Comparison of ENCODE assay signal across 17 cellular contexts in genomic region chr2:206993512-206993911, GRCh38. TPM values are rescaled to one million over a fixed set of nuclear protein-coding genes. Genes with fewer than 3 reads are reported as not detected.
"Had no signal": no experiment of that assay in that cellular context is flagged by ENCODE, and none has a peak within 500 bp of the region (broad histone marks: within the 10 kb centered on the region; RNA-seq: fewer than 3 reads in every experiment).

No MANE protein-coding gene starts in this region.

- H3K27me3 ChIP-seq: dorsolateral prefrontal cortex, right lobe of liver, spleen had no signal

- ATAC-seq: activated CD8-positive, alpha-beta T cell treated with anti-CD3 and anti-CD28 coated beads, Interleukin-2, amount 10 ng/mL, durations not matched to agents 7 days and 5 days; psoas muscle; right lobe of liver; stimulated activated memory B cell treated with anti-CD40 and anti-IgM and Interleukin-4, amounts not matched to agents 10 μg/mL and 1 μg/mL and 100 μg/mL, for 72 hours had no signal

- H3K27ac Mint-ChIP-seq: activated CD8-positive, alpha-beta T cell treated with anti-CD3 and anti-CD28 coated beads, Interleukin-2, amount 10 ng/mL, durations not matched to agents 7 days and 5 days; activated T-helper 1 cell treated with anti-CD3 and anti-CD28 coated beads, Interleukin-12 subunit alpha, Interleukin-12 subunit beta, Interleukin-2, Interleukin-4 antibody, amounts not matched to agents 30 ng/mL and 10 ng/mL and 1 ng/mL, durations not matched to agents 14 hours and 24 hours and 36 hours; stimulated activated memory B cell treated with anti-CD40 and anti-IgM and Interleukin-4, amounts not matched to agents 10 μg/mL and 1 μg/mL and 100 μg/mL, for 72 hours had no signal

- DNase-seq: activated CD4-positive, alpha-beta T cell treated with anti-CD3 and anti-CD28 coated beads for 4 hours; activated CD8-positive, alpha-beta T cell treated with anti-CD3 and anti-CD28 coated beads, Interleukin-2, amount 10 ng/mL, durations not matched to agents 7 days and 5 days; activated naive CD4-positive, alpha-beta T cell; aorta; dorsolateral prefrontal cortex; naive thymus-derived CD4-positive, alpha-beta T cell; occipital lobe; psoas muscle; right lobe of liver; spleen; stimulated activated CD4-positive, alpha-beta T cell treated with anti-CD3 and anti-CD28 coated beads, Interleukin-1b, Interleukin-23, amount 100 ng/mL, for 48 hours; T-helper 9 cell had no signal

- H3K4me3 Mint-ChIP-seq: activated CD8-positive, alpha-beta T cell treated with anti-CD3 and anti-CD28 coated beads, Interleukin-2, amount 10 ng/mL, durations not matched to agents 7 days and 5 days; activated T-helper 1 cell treated with anti-CD3 and anti-CD28 coated beads, Interleukin-12 subunit alpha, Interleukin-12 subunit beta, Interleukin-2, Interleukin-4 antibody, amounts not matched to agents 30 ng/mL and 10 ng/mL and 1 ng/mL, durations not matched to agents 14 hours and 24 hours and 36 hours; stimulated activated memory B cell treated with anti-CD40 and anti-IgM and Interleukin-4, amounts not matched to agents 10 μg/mL and 1 μg/mL and 100 μg/mL, for 72 hours had no signal

- H3K4me1 ChIP-seq: psoas muscle, right lobe of liver had no signal

- H3K36me3 ChIP-seq: right lobe of liver, spleen had no signal

- H3K27ac ChIP-seq: dorsolateral prefrontal cortex, psoas muscle, right lobe of liver, spleen had no signal

- H3K9me3 Mint-ChIP-seq: stimulated activated memory B cell treated with anti-CD40 and anti-IgM and Interleukin-4, amounts not matched to agents 10 μg/mL and 1 μg/mL and 100 μg/mL, for 72 hours had no signal

- H3K4me3 ChIP-seq: dorsolateral prefrontal cortex, lung, psoas muscle, right lobe of liver, spleen had no signal

- H3K9me3 ChIP-seq: psoas muscle, right lobe of liver had no signal

RNA-seq across cellular contexts. Expression of gene CPO, which starts 54.2 kb away (rescaled TPM):
- total RNA-seq: activated CD8-positive, alpha-beta T cell treated with anti-CD3 and anti-CD28 coated beads, Interleukin-2, amount 10 ng/mL, durations not matched to agents 7 days and 5 days; activated T-helper 1 cell treated with anti-CD3 and anti-CD28 coated beads, Interleukin-12 subunit alpha, Interleukin-12 subunit beta, Interleukin-2, Interleukin-4 antibody, amounts not matched to agents 30 ng/mL and 10 ng/mL and 1 ng/mL, durations not matched to agents 14 hours and 24 hours and 36 hours; bronchial epithelial cell; chondrocyte; occipital lobe had no signal
